ENCODE assay signal across 16 cellular contexts in genomic region chr3:125326957-125327356, GRCh38. TPM values are rescaled to one million over a fixed set of nuclear protein-coding genes. Genes with fewer than 3 reads are reported as not detected.
DNase-seq lines count a peak whose midpoint lies in the region; ATAC-seq, FAIRE-seq and TF ChIP-seq lines count a peak whose summit lies in the region.
"Had no signal": no experiment of that assay in that cellular context is flagged by ENCODE, and none has a peak within 500 bp of the region (broad histone marks: within the 10 kb centered on the region; RNA-seq: fewer than 3 reads in every experiment).

No MANE protein-coding gene starts in this region.

- no peak overlapping the region for H4K91ac ChIP-seq in mesenchymal stem cell (ENCODE audit: low read length)

- H2BK12ac ChIP-seq in mesenchymal stem cell (ENCODE audit: low read length in 2 of 2) = no peak overlapping the region

- H3K27me3 Mint-ChIP-seq in astrocyte (ENCODE audit: low read depth, unreplicated experiment) = no peaks in the 10 kb centered on the region
- no peaks in the 10 kb centered on the region for H3K27me3 Mint-ChIP-seq in effector memory CD8-positive, alpha-beta T cell
- H3K27me3 Mint-ChIP-seq: CD4-positive, alpha-beta memory T cell had no signal

- H2BK120ac ChIP-seq in mesenchymal stem cell (ENCODE audit: low read depth, low read length) = no peak overlapping the region

- FAIRE-seq in G401.6 (lab: Jason Lieb, UNC) (peak; percentile 13), GM19239 (lab: Jason Lieb, UNC) (peak; percentile 44), astrocyte (lab: Jason Lieb, UNC) (peak; percentile 20)
- FAIRE-seq: A549, GM12891, H1, HTR-8/SVneo had no signal

- H3K9ac ChIP-seq in astrocyte (ENCODE audit: low read length) (no peak overlapping the region), mesenchymal stem cell (ENCODE audit: low read length) (no peak overlapping the region)

- no peak overlapping the region for H3K4me2 ChIP-seq in astrocyte (ENCODE audit: low read length)
- H3K4me2 ChIP-seq in mesenchymal stem cell (ENCODE audit: low read length, poor library complexity, severe bottlenecking) = no peak overlapping the region
- H3K4me2 ChIP-seq: A549 had no signal

- peaks cover 16% of the 10 kb centered on the region for H4K20me1 ChIP-seq in astrocyte (ENCODE audit: insufficient read depth, low read length)

- H3K9me3 Mint-ChIP-seq in astrocyte (ENCODE audit: unreplicated experiment) = no peaks in the 10 kb centered on the region
- peaks cover 2 to 7% of the 10 kb centered on the region in 2 donors for H3K9me3 Mint-ChIP-seq in effector memory CD8-positive, alpha-beta T cell

- in situ Hi-C loops in HAP-1 (cut with MboI; ENCODE audit: low sequenced_read_pairs) = no loop called here

- H2BK5ac ChIP-seq in mesenchymal stem cell (ENCODE audit: low read depth, low read length, poor library complexity, severe bottlenecking) = no peak overlapping the region

- no peak overlapping the region for H2AK5ac ChIP-seq in mesenchymal stem cell (ENCODE audit: low read length, severe bottlenecking)

- no peak overlapping the region for H4K8ac ChIP-seq in mesenchymal stem cell (ENCODE audit: low read length)

- WGBS in mesenchymal stem cell = no CpG with 5 or more reads among the region's 4 CpGs

- no peak overlapping the region for H3K4ac ChIP-seq in mesenchymal stem cell (ENCODE audit: low read depth in 1 of 2, low read length in 2 of 2)

- no peak overlapping the region for H3K23ac ChIP-seq in mesenchymal stem cell (ENCODE audit: low read length in 2 of 2)

- H3K27me3 ChIP-seq in astrocyte (ENCODE audit: insufficient read depth, low read length) (no peaks in the 10 kb centered on the region), mesenchymal stem cell (ENCODE audit: control insufficient read depth in 1 of 2, insufficient read depth in 1 of 2, low read length in 2 of 2) (no peaks in the 10 kb centered on the region), HAP-1 (ENCODE audit: low read depth) (no peaks in the 10 kb centered on the region)
- H3K27me3 ChIP-seq: BE2C had no signal

- H3K4me3 ChIP-seq in astrocyte (ENCODE audit: insufficient read depth, low read depth, low read length) = no peak overlapping the region
- H3K4me3 ChIP-seq in mesenchymal stem cell (ENCODE audit: insufficient read depth in 1 of 2, low read depth in 1 of 2, low read length in 2 of 2) = no peak overlapping the region
- no peak overlapping the region for H3K4me3 ChIP-seq in HAP-1
- H3K4me3 ChIP-seq: A549 had no signal

- no peak overlapping the region for H2AFZ ChIP-seq in astrocyte (ENCODE audit: low read depth, low read length)
- H2AFZ ChIP-seq in mesenchymal stem cell (ENCODE audit: low read depth, low read length) = no peak overlapping the region

- no peak overlapping the region for H3K14ac ChIP-seq in mesenchymal stem cell (ENCODE audit: low read length in 2 of 2)

- H3K9me3 ChIP-seq in astrocyte (ENCODE audit: insufficient read depth, low read depth, low read length) = no peaks in the 10 kb centered on the region
- H3K9me3 ChIP-seq in mesenchymal stem cell (ENCODE audit: control insufficient read depth, low read length) = peaks cover 2% of the 10 kb centered on the region
- peaks cover 4% of the 10 kb centered on the region; the same call in 1 of the 2 replicates for H3K9me3 ChIP-seq in HAP-1
- H3K9me3 ChIP-seq: A549, BE2C had no signal

- no peak overlapping the region for H2BK15ac ChIP-seq in mesenchymal stem cell (ENCODE audit: low read depth, poor library complexity, severe bottlenecking)

- H3K36me3 ChIP-seq in astrocyte (ENCODE audit: insufficient read depth, low read length) (peaks cover 6% of the 10 kb centered on the region), mesenchymal stem cell (ENCODE audit: control insufficient read depth in 1 of 2, insufficient read depth in 2 of 2, low read depth in 1 of 2, low read length in 2 of 2) (peaks cover 4 to 47% of the 10 kb centered on the region in 2 experiments), HAP-1 (replicated peaks) (0 out of 2 replicates have a peak, but pooled peaks cover 2% of the 10 kb centered on the region)

- no peak for TF ChIP-seq CTCF in astrocyte (IDR thresholded peaks at IDR 0.05; ENCODE audit: insufficient read depth, low read depth, low read length)

- no peak overlapping the region for H3K18ac ChIP-seq in mesenchymal stem cell (ENCODE audit: low read depth in 1 of 2, low read length in 2 of 2)

- H3K27ac ChIP-seq in astrocyte (ENCODE audit: low read depth, low read length) = no peak overlapping the region
- H3K27ac ChIP-seq in mesenchymal stem cell (ENCODE audit: low read length, poor library complexity, severe bottlenecking) = no peak overlapping the region
- H3K27ac ChIP-seq: A549, C4-2B had no signal

- H3K36me3 Mint-ChIP-seq in astrocyte (ENCODE audit: low read depth, unreplicated experiment) = peaks cover 6% of the 10 kb centered on the region
- H3K36me3 Mint-ChIP-seq in effector memory CD8-positive, alpha-beta T cell (ENCODE audit: insufficient read depth) = peaks cover 29% of the 10 kb centered on the region

- no peak for DNase-seq in GM19239 (ENCODE audit: insufficient read length, low spot score)
- DNase-seq in astrocyte (ENCODE audit: low read depth) = no peak
- peak; percentile 12 for DNase-seq in mesenchymal stem cell
- no peak for DNase-seq in effector memory CD8-positive, alpha-beta T cell
- DNase-seq in HAP-1 (ENCODE audit: low spot score in 2 of 2) = no peak
- DNase-seq: BE2C; CD4-positive, alpha-beta memory T cell; DMS79 had no signal

- H3K4me1 ChIP-seq in astrocyte (ENCODE audit: insufficient read depth, low read length) (peaks cover 5% of the 10 kb centered on the region), mesenchymal stem cell (ENCODE audit: control insufficient read depth, insufficient read depth, low read depth, low read length) (no peaks in the 10 kb centered on the region), HAP-1 (no peaks in the 10 kb centered on the region)
- H3K4me1 ChIP-seq: BE2C had no signal

- no peak overlapping the region for H3K27ac Mint-ChIP-seq in astrocyte (ENCODE audit: unreplicated experiment)
- no peak overlapping the region for H3K27ac Mint-ChIP-seq in effector memory CD8-positive, alpha-beta T cell

- peaks cover 62% of the 10 kb centered on the region for H3K79me2 ChIP-seq in astrocyte (ENCODE audit: insufficient read depth, low read length)

- ATAC-seq in effector memory CD8-positive, alpha-beta T cell (replicated peaks) = no peak
- no peak for ATAC-seq in GM21723 (IDR thresholded peaks at IDR 0.05; ENCODE audit: unreplicated experiment)
- ATAC-seq: A549, HCT116 had no signal

- H3K79me1 ChIP-seq in mesenchymal stem cell (replicated peaks; ENCODE audit: low read length, poor library complexity, severe bottlenecking) = peaks cover 10% of the 10 kb centered on the region

- H3K4me1 Mint-ChIP-seq in astrocyte (ENCODE audit: low read depth, unreplicated experiment) = peaks cover 4% of the 10 kb centered on the region
- H3K4me1 Mint-ChIP-seq in effector memory CD8-positive, alpha-beta T cell (ENCODE audit: low read depth in 2 of 2) = peaks cover 0 to 7% of the 10 kb centered on the region in 2 donors

- no peak overlapping the region for H3K4me3 Mint-ChIP-seq in astrocyte (ENCODE audit: unreplicated experiment)
- H3K4me3 Mint-ChIP-seq in effector memory CD8-positive, alpha-beta T cell = no peak overlapping the region
- H3K4me3 Mint-ChIP-seq: CD4-positive, alpha-beta memory T cell had no signal

RNA-seq across cellular contexts. Expression of gene ZNF148, which starts 48.2 kb away (rescaled TPM):
- total RNA-seq in astrocyte = 44.5 and 47.2 TPM in 2 replicates
- polyA plus RNA-seq in mesenchymal stem cell (2013, experiment 1 of 2) = 18.9 TPM
- polyA plus RNA-seq in mesenchymal stem cell (2013, experiment 2 of 2) = 19.3 TPM
